In genomic region chr15:30671309-30671708, GRCh38 we compare ENCODE assay signal across 16 cellular contexts.
A peak's percentile ranks its signal among the peaks of the same experiment; 100 is the strongest.
DNase-seq lines count a peak whose midpoint lies in the region; ATAC-seq lines count a peak whose summit lies in the region.
"Had no signal": no experiment of that assay in that cellular context is flagged by ENCODE, and none has a peak within 500 bp of the region (broad histone marks: within the 10 kb centered on the region; RNA-seq: fewer than 3 reads in every experiment).

No MANE protein-coding gene starts in this region.

- H3K27me3 Mint-ChIP-seq in activated CD4-positive, alpha-beta T cell treated with anti-CD3 and anti-CD28 coated beads for 36 hours = no peaks in the 10 kb centered on the region
- no peaks in the 10 kb centered on the region for H3K27me3 Mint-ChIP-seq in activated T-cell treated with anti-CD3 and anti-CD28 coated beads, Interleukin-2, amount 50 U/mL, for 72 hours (ENCODE audit: low read depth)
- H3K27me3 Mint-ChIP-seq in activated T-helper 17 cell treated with anti-CD3 and anti-CD28 coated beads, Interleukin-2, amount 50 U/mL, for 72 hours = no peaks in the 10 kb centered on the region
- no peaks in the 10 kb centered on the region for H3K27me3 Mint-ChIP-seq in T-helper 17 cell
- H3K27me3 Mint-ChIP-seq: B cell; CD4-positive, alpha-beta T cell had no signal

- H3K4me3 Mint-ChIP-seq in activated CD4-positive, alpha-beta T cell treated with anti-CD3 and anti-CD28 coated beads for 36 hours = no peak overlapping the region
- H3K4me3 Mint-ChIP-seq in activated T-cell treated with anti-CD3 and anti-CD28 coated beads, Interleukin-2, amount 50 U/mL, for 72 hours = no peak overlapping the region
- H3K4me3 Mint-ChIP-seq in activated T-helper 17 cell treated with anti-CD3 and anti-CD28 coated beads, Interleukin-2, amount 50 U/mL, for 72 hours = no peak overlapping the region
- no peak overlapping the region for H3K4me3 Mint-ChIP-seq in T-helper 17 cell
- H3K4me3 Mint-ChIP-seq: B cell; CD4-positive, alpha-beta T cell; CD8-positive, alpha-beta T cell had no signal

- DNase-seq in activated CD4-positive, alpha-beta T cell treated with anti-CD3 and anti-CD28 coated beads for 36 hours = no peak
- DNase-seq in activated CD4-positive, alpha-beta T cell treated with anti-CD3 and anti-CD28 coated beads for 1 hour = no peak
- DNase-seq in activated T-cell treated with anti-CD3 and anti-CD28 coated beads, Interleukin-2, amount 50 U/mL, for 72 hours = no peak
- DNase-seq in activated T-cell treated with anti-CD3 and anti-CD28 coated beads for 4 hours (no peak), T-helper 17 cell (no peak), NCI-H2227 treated with DMSO at 0.1 percent for 48 hours (lab: John Stamatoyannopoulos, UW) (no peak)
- DNase-seq: AML-193; CD4-positive, alpha-beta T cell; CD8-positive, alpha-beta T cell; DMS 273 treated with DMSO at 0.1 percent for 48 hours; DMS153; DMS79 treated with DMSO at 0.1 percent for 48 hours; GF-D8 had no signal

- POLR2A ChIA-PET in activated CD4-positive, alpha-beta T cell treated with anti-CD3 and anti-CD28 coated beads for 36 hours (lab: Charles Lee) = no interaction called here

- CTCF ChIA-PET in activated CD4-positive, alpha-beta T cell treated with anti-CD3 and anti-CD28 coated beads for 36 hours (lab: Charles Lee) = interaction anchor here (1.5 kb wide), 1 partner anchor 9 kb away, joined by 4 read pairs; no protein-coding TSS in a partner anchor

- no peak overlapping the region for H3K27ac Mint-ChIP-seq in activated CD4-positive, alpha-beta T cell treated with anti-CD3 and anti-CD28 coated beads for 36 hours
- H3K27ac Mint-ChIP-seq in activated T-cell treated with anti-CD3 and anti-CD28 coated beads, Interleukin-2, amount 50 U/mL, for 72 hours = peak overlapping the region; percentile 70
- H3K27ac Mint-ChIP-seq in activated T-helper 17 cell treated with anti-CD3 and anti-CD28 coated beads, Interleukin-2, amount 50 U/mL, for 72 hours = no peak overlapping the region
- no peak overlapping the region for H3K27ac Mint-ChIP-seq in T-helper 17 cell
- H3K27ac Mint-ChIP-seq: B cell; CD4-positive, alpha-beta T cell; CD8-positive, alpha-beta T cell had no signal

- H3K9me3 ChIP-seq in T-helper 17 cell (ENCODE audit: control insufficient read depth, low read length, poor library complexity, severe bottlenecking) = no peaks in the 10 kb centered on the region

- intact Hi-C loops in activated CD4-positive, alpha-beta T cell treated with anti-CD3 and anti-CD28 coated beads for 36 hours (cut with DNase I, micrococcal nuclease) = no loop called here

- no peaks in the 10 kb centered on the region for H3K9me3 Mint-ChIP-seq in activated CD4-positive, alpha-beta T cell treated with anti-CD3 and anti-CD28 coated beads for 36 hours (ENCODE audit: low read depth)
- H3K9me3 Mint-ChIP-seq in activated T-cell treated with anti-CD3 and anti-CD28 coated beads, Interleukin-2, amount 50 U/mL, for 72 hours = peaks cover 4 to 5% of the 10 kb centered on the region in 2 donors
- H3K9me3 Mint-ChIP-seq in activated T-helper 17 cell treated with anti-CD3 and anti-CD28 coated beads, Interleukin-2, amount 50 U/mL, for 72 hours = peaks cover under 1% of the 10 kb centered on the region
- H3K9me3 Mint-ChIP-seq: CD4-positive, alpha-beta T cell; CD8-positive, alpha-beta T cell had no signal

- H3K4me1 Mint-ChIP-seq in activated CD4-positive, alpha-beta T cell treated with anti-CD3 and anti-CD28 coated beads for 36 hours = peaks cover 10% of the 10 kb centered on the region
- H3K4me1 Mint-ChIP-seq in activated T-cell treated with anti-CD3 and anti-CD28 coated beads, Interleukin-2, amount 50 U/mL, for 72 hours (ENCODE audit: low read depth) = peaks cover 11% of the 10 kb centered on the region
- peaks cover 5% of the 10 kb centered on the region for H3K4me1 Mint-ChIP-seq in activated T-helper 17 cell treated with anti-CD3 and anti-CD28 coated beads, Interleukin-2, amount 50 U/mL, for 72 hours
- H3K4me1 Mint-ChIP-seq in T-helper 17 cell = peaks cover 2% of the 10 kb centered on the region
- H3K4me1 Mint-ChIP-seq: B cell had no signal

- peak; percentile 49 for ATAC-seq in activated CD4-positive, alpha-beta T cell treated with anti-CD3 and anti-CD28 coated beads for 36 hours
- no peak for ATAC-seq in activated T-cell treated with anti-CD3 and anti-CD28 coated beads, Interleukin-2, amount 50 U/mL, for 72 hours (replicated peaks in 1 of 2)
- ATAC-seq in activated T-helper 17 cell treated with anti-CD3 and anti-CD28 coated beads, Interleukin-2, amount 50 U/mL, for 72 hours (replicated peaks) = peak; percentile 32
- ATAC-seq in T-helper 17 cell = no peak
- ATAC-seq: A549; CD8-positive, alpha-beta T cell had no signal

- peaks cover 35% of the 10 kb centered on the region for H3K36me3 Mint-ChIP-seq in activated CD4-positive, alpha-beta T cell treated with anti-CD3 and anti-CD28 coated beads for 36 hours (ENCODE audit: low read depth)
- peaks cover 20 to 36% of the 10 kb centered on the region in 2 donors for H3K36me3 Mint-ChIP-seq in activated T-cell treated with anti-CD3 and anti-CD28 coated beads, Interleukin-2, amount 50 U/mL, for 72 hours (ENCODE audit: insufficient read depth in 2 of 2)
- H3K36me3 Mint-ChIP-seq in activated T-helper 17 cell treated with anti-CD3 and anti-CD28 coated beads, Interleukin-2, amount 50 U/mL, for 72 hours (ENCODE audit: low read depth) = peaks cover 24% of the 10 kb centered on the region
- H3K36me3 Mint-ChIP-seq in T-helper 17 cell (ENCODE audit: low read depth) = peaks cover 4% of the 10 kb centered on the region
- H3K36me3 Mint-ChIP-seq: CD8-positive, alpha-beta T cell had no signal

Comparison
In these comparisons a context has a peak if more than half of its experiments do, and no peak if none do; other contexts are left out.
1. ATAC-seq: peak in activated CD4-positive, alpha-beta T cell treated with anti-CD3 and anti-CD28 coated beads for 36 hours (single experiment) and activated T-helper 17 cell treated with anti-CD3 and anti-CD28 coated beads, Interleukin-2, amount 50 U/mL, for 72 hours (single experiment); none in activated T-cell treated with anti-CD3 and anti-CD28 coated beads, Interleukin-2, amount 50 U/mL, for 72 hours (0 of 2) and T-helper 17 cell (single experiment).